Comparison of ENCODE assay signal across 16 cellular contexts in the genomic region with DNA sequence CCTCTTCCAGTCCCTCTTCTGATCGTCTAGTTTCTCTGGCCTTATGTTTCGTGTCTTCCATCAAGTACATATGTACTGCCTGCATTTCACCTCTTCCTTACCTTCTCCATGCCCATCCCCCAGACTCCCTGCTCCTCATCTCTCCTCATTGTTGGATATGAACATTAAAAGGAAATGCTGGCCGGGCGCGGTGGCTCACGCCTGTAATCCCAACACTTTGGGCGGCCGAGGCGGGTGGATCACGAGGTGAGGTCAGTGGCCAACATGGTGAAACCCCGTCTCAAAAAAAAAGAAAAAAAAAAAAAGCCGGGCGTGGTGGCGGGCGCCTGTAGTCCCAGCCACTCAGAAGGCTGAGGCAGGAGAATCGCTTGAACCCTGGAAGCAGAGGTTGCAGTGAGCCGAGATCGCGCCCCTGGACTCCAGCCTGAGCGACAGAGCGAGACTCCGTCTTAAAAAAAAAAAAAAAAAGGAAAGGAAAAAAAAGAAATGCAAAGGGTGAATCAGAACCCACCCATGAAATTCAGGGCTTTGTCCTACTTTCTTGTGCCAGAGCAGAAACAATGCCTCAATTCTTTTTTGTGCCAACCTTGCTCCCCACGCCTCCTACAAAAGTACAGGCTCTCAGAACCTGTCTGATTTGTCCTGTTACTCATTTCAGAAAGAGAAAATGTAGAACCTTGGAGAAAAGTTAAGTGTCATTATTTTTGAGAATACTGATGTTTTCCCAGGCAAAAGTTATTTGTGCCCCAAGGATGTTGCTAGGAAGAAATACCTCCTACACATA. TPM values are rescaled to one million over a fixed set of nuclear protein-coding genes. Genes with fewer than 3 reads are reported as not detected.
DNase-seq lines count a peak whose midpoint lies in the region; ATAC-seq and TF ChIP-seq lines count a peak whose summit lies in the region.
"Had no signal": no experiment of that assay in that cellular context is flagged by ENCODE, and none has a peak within 500 bp of the region (broad histone marks: within the 10 kb centered on the region; RNA-seq: fewer than 3 reads in every experiment).

No MANE protein-coding gene starts in this region.

- DNase-seq in GM23338 (ENCODE audit: low spot score) (no peak), breast epithelium (ENCODE audit: low spot score in 2 of 2) (peak in 1 of 2 donors; percentile 44), 8988T (no peak), kidney tubule cell (ENCODE audit: low spot score) (no peak), A673 (ENCODE audit: low spot score) (no peak)
- DNase-seq in naive thymus-derived CD4-positive, alpha-beta T cell, result no peak
- DNase-seq in effector CD4-positive, alpha-beta T cell, result no peak
- DNase-seq: BE2C; cortex of kidney; foreskin keratinocyte; left cardiac atrium; NCI-H2081 treated with DMSO at 0.1 percent for 48 hours; NK-92 treated with Interleukin-12 subunit alpha and Interleukin-12 subunit beta, amount 100 ng/mL, for 24 hours had no signal

- H3K27me3 Mint-ChIP-seq in GM23338 (ENCODE audit: insufficient read depth, low read depth, poor library complexity), result peaks cover 19% of the 10 kb centered on the region
- H3K27me3 Mint-ChIP-seq in naive thymus-derived CD4-positive, alpha-beta T cell, result peaks cover 0 to 26% (median 0%) of the 10 kb centered on the region in 5 donors

- H3K36me3 ChIP-seq in ACC112 (ENCODE audit: insufficient read depth, low read length) (peaks cover 5% of the 10 kb centered on the region; the same call in 1 of the 2 replicates), GM23338 (ENCODE audit: insufficient read depth) (no peaks in the 10 kb centered on the region), breast epithelium (no peaks in the 10 kb centered on the region), A673 (ENCODE audit: insufficient read depth, low read length, poor library complexity, severe bottlenecking) (peaks cover 7% of the 10 kb centered on the region)
- H3K36me3 ChIP-seq in naive thymus-derived CD4-positive, alpha-beta T cell (ENCODE audit: control insufficient read depth in 2 of 3, insufficient read depth in 3 of 3, low read length in 3 of 3), result no peaks in the 10 kb centered on the region
- H3K36me3 ChIP-seq: BE2C had no signal

- H3K4me3 ChIP-seq in ACC112 (ENCODE audit: low read depth, low read length) (peak overlapping the region; percentile 85; the same call in 1 of the 2 replicates), GM23338 (peak overlapping the region; percentile 99), breast epithelium (peak overlapping the region in 1 of 3 donors; percentile 20), A673 (ENCODE audit: low read depth, low read length, poor library complexity, severe bottlenecking) (no peak overlapping the region)
- H3K4me3 ChIP-seq in naive thymus-derived CD4-positive, alpha-beta T cell (ENCODE audit: low read length), result no peak overlapping the region

- H3K9me2 ChIP-seq in GM23338 (ENCODE audit: insufficient read depth), result 0 out of 2 replicates have a peak, but pooled peaks cover 5% of the 10 kb centered on the region

- no peak for ATAC-seq in GM23338
- no peak for ATAC-seq in naive thymus-derived CD4-positive, alpha-beta T cell
- ATAC-seq: foreskin keratinocyte, left cardiac atrium had no signal

- H3K36me3 Mint-ChIP-seq in GM23338 (ENCODE audit: low read depth), result peaks cover 13% of the 10 kb centered on the region
- peaks cover 0 to 16% (median 0%) of the 10 kb centered on the region in 5 donors for H3K36me3 Mint-ChIP-seq in naive thymus-derived CD4-positive, alpha-beta T cell

- no TSS peak for BruUV-seq in A673 (replicated peaks; lab: Mats Ljungman, UMichigan)

- H3K79me2 ChIP-seq in ACC112 (ENCODE audit: control insufficient read depth, insufficient read depth, low read length, unreplicated experiment) (peaks cover 35% of the 10 kb centered on the region), GM23338 (replicated peaks; ENCODE audit: insufficient read depth) (peaks cover 25% of the 10 kb centered on the region)

- no peak overlapping the region for H3K27ac Mint-ChIP-seq in GM23338
- H3K27ac Mint-ChIP-seq in naive thymus-derived CD4-positive, alpha-beta T cell, result peak overlapping the region; percentile 5 to 89 (median 75)

- H4K20me1 ChIP-seq in GM23338 (replicated peaks; ENCODE audit: insufficient read depth), result peaks cover 24% of the 10 kb centered on the region

- H3K27ac ChIP-seq in ACC112 (ENCODE audit: low read depth, low read length), result no peak overlapping the region
- no peak overlapping the region for H3K27ac ChIP-seq in GM23338 (ENCODE audit: low read depth)
- peak overlapping the region; percentile 97 to 99 for H3K27ac ChIP-seq in breast epithelium
- no peak overlapping the region for H3K27ac ChIP-seq in naive thymus-derived CD4-positive, alpha-beta T cell (ENCODE audit: low read depth, low read length)
- H3K27ac ChIP-seq in A673 (ENCODE audit: low read depth, low read length, poor library complexity, severe bottlenecking), result no peak overlapping the region
- H3K27ac ChIP-seq: foreskin keratinocyte, parathyroid adenoma, SK-N-MC had no signal

- H3K9me3 Mint-ChIP-seq in GM23338, result no peaks in the 10 kb centered on the region
- peaks cover 0 to 2% (median 0%) of the 10 kb centered on the region in 11 donors for H3K9me3 Mint-ChIP-seq in naive thymus-derived CD4-positive, alpha-beta T cell

- TF ChIP-seq POLR2A in breast epithelium (IDR thresholded peaks at IDR 0.05), result no peak

- peak overlapping the region; percentile 97 for H3K4me3 Mint-ChIP-seq in GM23338
- H3K4me3 Mint-ChIP-seq in naive thymus-derived CD4-positive, alpha-beta T cell, result peak overlapping the region; percentile 30 to 94 (median 86)

- CTCF ChIA-PET in naive thymus-derived CD4-positive, alpha-beta T cell (lab: Charles Lee), result interaction anchor here (1.3 kb wide), 1 partner anchor 144 kb away, joined by 4 read pairs; no protein-coding TSS in a partner anchor
- CTCF ChIA-PET in A673 (lab: Charles Lee), result no interaction called here

- H3K27me3 ChIP-seq in ACC112 (ENCODE audit: insufficient read depth, low read length) (no peaks in the 10 kb centered on the region), GM23338 (ENCODE audit: insufficient read depth) (peaks cover 24% of the 10 kb centered on the region), breast epithelium (no peaks in the 10 kb centered on the region), A673 (replicated peaks; ENCODE audit: insufficient read depth, low read depth, low read length, poor library complexity) (no peaks in the 10 kb centered on the region)
- no peaks in the 10 kb centered on the region for H3K27me3 ChIP-seq in naive thymus-derived CD4-positive, alpha-beta T cell (ENCODE audit: control insufficient read depth in 2 of 2, insufficient read depth in 2 of 2, low read length in 2 of 2)
- H3K27me3 ChIP-seq: BE2C, foreskin keratinocyte had no signal

- peak overlapping the region; percentile 100 for H3K4me2 ChIP-seq in GM23338

- TF ChIP-seq CTCF in GM23338 (conservative IDR thresholded peaks at IDR 0.05; ENCODE audit: low read depth in 2 of 2) (no peak), breast epithelium (IDR thresholded peaks at IDR 0.05) (no peak), A673 (conservative IDR thresholded peaks at IDR 0.05; ENCODE audit: low read depth, low read length) (no peak)

- H3K9me3 ChIP-seq in breast epithelium (no peaks in the 10 kb centered on the region), A673 (ENCODE audit: low read depth, low read length, poor library complexity, severe bottlenecking) (no peaks in the 10 kb centered on the region)
- no peaks in the 10 kb centered on the region for H3K9me3 ChIP-seq in naive thymus-derived CD4-positive, alpha-beta T cell (ENCODE audit: control insufficient read depth in 2 of 3, low read length in 3 of 3)
- H3K9me3 ChIP-seq: BE2C had no signal

- POLR2A ChIA-PET in naive thymus-derived CD4-positive, alpha-beta T cell (lab: Charles Lee), result interaction anchor here (1.3 kb wide), 1 partner anchor 37 kb away, joined by 3 read pairs; no protein-coding TSS in a partner anchor
- POLR2A ChIA-PET in A673 (lab: Charles Lee; ENCODE audit: low non-redundant PET), result no interaction called here

- H3F3A ChIP-seq in GM23338 (replicated peaks; ENCODE audit: low read depth), result no peaks in the 10 kb centered on the region

- intact Hi-C loops in breast epithelium (cut with DNase I; ENCODE audit: low total_unique reads), result no loop called here
- intact Hi-C loops in naive thymus-derived CD4-positive, alpha-beta T cell (cut with micrococcal nuclease), result loop anchor here (2.0 kb wide), 3 partner anchors 85 to 1563 kb away; a partner anchor contains a TSS
- intact Hi-C loops in A673 (cut with micrococcal nuclease; ENCODE audit: unreplicated experiment), result no loop called here

- peaks cover 25% of the 10 kb centered on the region for H3K4me1 Mint-ChIP-seq in GM23338
- H3K4me1 Mint-ChIP-seq in naive thymus-derived CD4-positive, alpha-beta T cell, result peaks cover 23 to 30% (median 28%) of the 10 kb centered on the region in 7 donors

- peaks cover 25% of the 10 kb centered on the region for H3K4me1 ChIP-seq in ACC112 (ENCODE audit: control insufficient read depth, insufficient read depth, low read length, unreplicated experiment)
- H3K4me1 ChIP-seq in GM23338 (ENCODE audit: insufficient read depth), result peaks cover 28% of the 10 kb centered on the region; the same call in 1 of the 2 replicates
- peaks cover 0 to 16% of the 10 kb centered on the region in 2 donors for H3K4me1 ChIP-seq in breast epithelium
- H3K4me1 ChIP-seq in naive thymus-derived CD4-positive, alpha-beta T cell (ENCODE audit: control insufficient read depth in 2 of 2, insufficient read depth in 2 of 2, low read length in 2 of 2), result peaks cover 15 to 20% of the 10 kb centered on the region in 2 donors
- H3K4me1 ChIP-seq in A673 (ENCODE audit: insufficient read depth, low read length, poor library complexity, severe bottlenecking), result peaks cover 13% of the 10 kb centered on the region
- H3K4me1 ChIP-seq: BE2C had no signal

- H2AFZ ChIP-seq in ACC112 (ENCODE audit: low read length, unreplicated experiment) (peak overlapping the region; percentile 94), GM23338 (peak overlapping the region; percentile 96)

TF ChIP-seq in GM23338, 12 proteins besides CTCF, POLR2A, EP300 and RAD21 (continues in another document):
- TF ChIP-seq ZNF114 (CRISPR knock-in tag; IDR thresholded peaks at IDR 0.05) (no peak), EZH2 (IDR thresholded peaks at IDR 0.05; ENCODE audit: low read depth, unreplicated experiment) (no peak), STAT1 (IDR thresholded peaks at IDR 0.05; ENCODE audit: unreplicated experiment) (no peak), ZNF331 (CRISPR knock-in tag; IDR thresholded peaks at IDR 0.05; ENCODE audit: low read depth) (no peak)

RNA-seq across cellular contexts. Expression of a gene that starts 1.5 kb away (rescaled TPM):
- 103 and 107 TPM in 2 replicates for total RNA-seq in GM23338 (2014; rRNA removed; shearing (Covaris generic))
- 79.2 and 92.4 TPM in 2 replicates for polyA plus RNA-seq in GM23338 (2016; fragmentation: Nextera tagmentation; extraction: Ambion mirVana)
- total RNA-seq in breast epithelium (100 to 1,000 TPM in 2 of 3 donors, 10 to 100 TPM in 1; 91.4 to 140 (median 108) TPM), A673 (2021) (104 and 110 TPM in 2 replicates)
- total RNA-seq in naive thymus-derived CD4-positive, alpha-beta T cell, result 10 to 100 TPM; 53.4 to 59.3 (median 58.0) TPM
- 10 to 100 TPM; 82.2 to 91.9 TPM for polyA plus RNA-seq in naive thymus-derived CD4-positive, alpha-beta T cell

Comparison
In these comparisons a context has a peak if more than half of its experiments do, and no peak if none do; other contexts are left out.
1. H3K27ac ChIP-seq: peak in breast epithelium (2 of 2); none in ACC112 (single experiment), GM23338 (single experiment), naive thymus-derived CD4-positive, alpha-beta T cell (single experiment) and A673 (single experiment).
2. H3K4me3 ChIP-seq: peak in ACC112 (single experiment) and GM23338 (single experiment); none in naive thymus-derived CD4-positive, alpha-beta T cell (single experiment) and A673 (single experiment).
3. intact Hi-C loops: an anchor here in naive thymus-derived CD4-positive, alpha-beta T cell (2.0 kb wide); none called in breast epithelium and A673.